In the genomic region with DNA sequence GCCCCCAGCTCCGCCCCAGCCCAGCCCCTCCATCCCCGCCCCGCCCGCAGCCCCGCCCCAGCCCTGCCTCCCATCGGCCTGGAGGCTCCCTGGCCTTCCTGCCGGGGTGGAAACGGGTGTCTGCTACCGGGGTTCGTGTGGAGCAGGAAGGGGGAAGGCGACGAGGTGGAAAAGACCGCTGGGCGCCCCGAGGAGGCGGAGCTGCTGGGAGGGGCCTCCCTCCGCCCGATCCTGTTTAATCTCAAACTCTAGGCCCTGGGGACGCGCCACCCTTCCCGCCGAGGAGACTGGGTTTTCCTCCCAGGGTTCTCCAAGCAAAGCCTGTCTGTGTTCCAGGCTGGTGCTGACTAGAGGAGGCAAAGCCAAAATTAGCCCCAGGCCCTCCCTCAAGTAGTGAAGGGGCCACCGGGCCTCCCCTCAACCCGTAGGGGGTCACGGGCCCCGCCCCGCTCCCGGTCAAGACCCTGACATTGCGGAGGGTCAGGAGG, we compare ENCODE assay signal across 1 cellular context.
TF ChIP-seq lines count a peak whose summit lies in the region.

No MANE protein-coding gene starts in this region.

TF ChIP-seq in H1, 55 proteins besides CTCF, POLR2A, EP300 and RAD21:
- TF ChIP-seq KDM5A (IDR thresholded peaks at IDR 0.05; ENCODE audit: low read length) (no peak), BRCA1 (IDR thresholded peaks at IDR 0.05; ENCODE audit: low read depth, low read length) (no peak), TCF12 (IDR thresholded peaks at IDR 0.05; ENCODE audit: low read depth, low read length) (no peak)
